Comparison of ENCODE assay signal across 27 cellular contexts in the genomic region with DNA sequence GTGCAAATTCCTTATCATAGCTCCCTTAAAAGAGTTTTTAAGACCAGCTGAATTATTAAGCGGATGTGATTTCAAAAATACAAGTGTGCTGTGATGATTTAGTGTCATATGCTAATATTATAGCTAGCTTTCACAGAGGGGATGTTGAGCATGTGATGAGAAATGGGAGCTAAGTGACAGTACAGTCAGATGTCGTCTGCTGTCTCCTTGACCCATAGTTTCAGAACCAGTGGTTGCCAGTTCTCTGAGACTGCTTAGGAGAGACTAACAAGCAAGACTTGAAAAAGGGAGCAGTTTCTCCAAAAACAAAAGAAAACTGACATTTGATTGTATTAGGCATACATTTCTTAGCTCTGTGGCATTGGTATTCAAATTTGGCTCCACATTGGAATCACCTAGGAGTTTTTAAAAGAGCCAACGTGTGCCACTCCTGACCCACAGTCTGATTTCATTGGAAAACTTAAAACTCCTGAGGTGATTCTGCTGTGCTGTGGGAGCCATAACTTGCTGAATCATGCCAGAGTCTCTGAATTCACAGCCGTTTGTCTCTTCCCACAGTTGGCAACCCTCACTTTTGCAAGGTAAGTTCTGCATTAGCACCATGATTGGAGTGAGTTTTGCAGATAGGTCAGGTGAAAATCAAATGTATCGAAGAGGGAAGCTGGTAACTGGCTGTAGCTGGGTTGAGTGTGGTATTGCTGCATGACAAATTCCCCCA.
"Had no signal": no experiment of that assay in that cellular context is flagged by ENCODE, and none has a peak within 500 bp of the region (broad histone marks: within the 10 kb centered on the region; RNA-seq: fewer than 3 reads in every experiment).

No MANE protein-coding gene starts in this region.

- H3K9me3 ChIP-seq: adrenal gland, heart left ventricle had no signal

- ATAC-seq: activated CD4-positive, alpha-beta T cell treated with anti-CD3 and anti-CD28 coated beads for 36 hours; activated CD8-positive, alpha-beta memory T cell treated with anti-CD3 and anti-CD28 coated beads, Interleukin-2, amount 10 ng/mL, durations not matched to agents 7 days and 5 days; activated CD8-positive, alpha-beta T cell treated with anti-CD3 and anti-CD28 coated beads, Interleukin-2, amount 10 ng/mL, durations not matched to agents 7 days and 5 days; activated naive CD8-positive, alpha-beta T cell treated with anti-CD3 and anti-CD28 coated beads, Interleukin-2, amount 50 U/mL, for 24 hours; esophagus mucosa; heart left ventricle had no signal

- FAIRE-seq: bronchial epithelial cell, frontal cortex had no signal

- H3K4me3 ChIP-seq: adrenal gland, heart left ventricle had no signal

- H3K27ac ChIP-seq: adrenal gland, brain microvascular endothelial cell, heart left ventricle had no signal

- H3K27me3 ChIP-seq: adrenal gland, brain microvascular endothelial cell, heart left ventricle had no signal

- H3K36me3 ChIP-seq: adrenal gland, brain microvascular endothelial cell had no signal

- DNase-seq: activated CD4-positive, alpha-beta memory T cell treated with anti-CD3 and anti-CD28 coated beads for 36 hours; activated CD4-positive, alpha-beta T cell treated with anti-CD3 and anti-CD28 coated beads for 36 hours; activated CD4-positive, alpha-beta T cell treated with anti-CD3 and anti-CD28 coated beads, Interleukin-2, amount 10 ng/mL, durations not matched to agents 24 days and 14 days; activated CD4-positive, CD25-positive, alpha-beta regulatory T cell; activated CD4-positive, CD25-positive, alpha-beta regulatory T cell treated with anti-CD3 and anti-CD28 coated beads, Interleukin-2, amount 50 U/mL, for 72 hours; activated CD8-positive, alpha-beta memory T cell treated with anti-CD3 and anti-CD28 coated beads, Interleukin-2, amount 10 ng/mL, durations not matched to agents 7 days and 5 days; activated CD8-positive, alpha-beta memory T cell treated with anti-CD3 and anti-CD28 coated beads, Interleukin-2, amount 50 U/mL, for 4 hours; activated CD8-positive, alpha-beta T cell treated with anti-CD3 and anti-CD28 coated beads, Interleukin-2, amount 10 ng/mL, durations not matched to agents 7 days and 5 days; activated effector memory CD4-positive, alpha-beta T cell treated with anti-CD3 and anti-CD28 coated beads, Interleukin-2, amount 50 U/mL, for 16 hours; activated naive CD4-positive, alpha-beta T cell treated with anti-CD3 and anti-CD28 coated beads for 36 hours; activated naive CD8-positive, alpha-beta T cell treated with anti-CD3 and anti-CD28 coated beads for 36 hours; activated naive CD8-positive, alpha-beta T cell treated with anti-CD3 and anti-CD28 coated beads, Interleukin-2, amount 50 U/mL, for 24 hours; activated T-cell treated with anti-CD3 and anti-CD28 coated beads, Interleukin-2, amount 50 U/mL, for 1 hour; activated T-cell treated with anti-CD3 and anti-CD28 coated beads, Interleukin-2, amount 50 U/mL, for 48 hours; adrenal gland; aorta; brain microvascular endothelial cell; cortex of kidney; dermis blood vessel endothelial cell; effector CD8-positive, alpha-beta T cell; foreskin fibroblast; glutamatergic neuron; heart left ventricle; T-helper 2 cell had no signal
